In genomic region chr16:28561557-28562187, GRCh38 we compare ENCODE assay signal across 1 cellular context.
TF ChIP-seq lines count a peak whose summit lies in the region.

No MANE protein-coding gene starts in this region.

TF ChIP-seq in IMR-90, 13 proteins besides CTCF, POLR2A, EP300 and RAD21:
- TF ChIP-seq USF2 (IDR thresholded peaks at IDR 0.05; ENCODE audit: low read depth, low read length): no peak
- no peak for TF ChIP-seq BHLHE40 (IDR thresholded peaks at IDR 0.05; ENCODE audit: low read depth, low read length)
- TF ChIP-seq MAFK (IDR thresholded peaks at IDR 0.05; ENCODE audit: low read depth, low read length): no peak
- no peak for TF ChIP-seq MXI1 (IDR thresholded peaks at IDR 0.05; ENCODE audit: borderline replicate concordance, low read depth, low read length)
- TF ChIP-seq FOS (IDR thresholded peaks at IDR 0.05; ENCODE audit: low read depth, low read length): no peak
- TF ChIP-seq NFE2L2 (IDR thresholded peaks at IDR 0.05; ENCODE audit: low read depth, low read length): no peak
